ENCODE assay signal across 2 cellular contexts in the genomic region with DNA sequence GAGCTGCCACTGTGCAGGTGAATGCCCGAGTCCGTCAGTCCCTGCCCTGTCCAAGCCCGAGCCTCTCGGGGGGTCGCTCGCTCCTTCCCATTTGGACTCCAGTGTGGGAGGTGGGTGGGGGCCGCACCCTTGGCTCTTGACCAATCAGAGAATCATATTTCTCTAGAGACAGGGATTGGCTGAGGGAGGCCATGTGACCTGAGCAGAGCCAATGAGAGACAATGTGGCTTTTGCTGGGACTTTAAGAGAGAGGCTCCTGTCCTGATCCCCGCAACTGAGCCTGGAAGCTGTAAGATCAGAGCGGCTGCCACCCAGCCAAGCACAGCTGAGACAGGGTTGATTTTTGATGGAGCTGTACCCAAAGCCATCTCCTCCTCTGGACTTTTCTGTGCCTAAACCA.
TF ChIP-seq lines count a peak whose summit lies in the region.

No MANE protein-coding gene starts in this region.

TF ChIP-seq in Ishikawa, 13 proteins besides CTCF, POLR2A, EP300 and RAD21:
- TF ChIP-seq CREB1 (IDR thresholded peaks at IDR 0.05; ENCODE audit: low read depth) (no peak), FOXM1 (IDR thresholded peaks at IDR 0.05; ENCODE audit: borderline replicate concordance, low read depth) (no peak), NFIC (IDR thresholded peaks at IDR 0.05) (no peak), YY1 (IDR thresholded peaks at IDR 0.05; ENCODE audit: low read depth) (no peak), USF1 (IDR thresholded peaks at IDR 0.05) (peak; percentile 59; the same call in 1 of the 2 replicates)
- TF ChIP-seq, protein P1, sequence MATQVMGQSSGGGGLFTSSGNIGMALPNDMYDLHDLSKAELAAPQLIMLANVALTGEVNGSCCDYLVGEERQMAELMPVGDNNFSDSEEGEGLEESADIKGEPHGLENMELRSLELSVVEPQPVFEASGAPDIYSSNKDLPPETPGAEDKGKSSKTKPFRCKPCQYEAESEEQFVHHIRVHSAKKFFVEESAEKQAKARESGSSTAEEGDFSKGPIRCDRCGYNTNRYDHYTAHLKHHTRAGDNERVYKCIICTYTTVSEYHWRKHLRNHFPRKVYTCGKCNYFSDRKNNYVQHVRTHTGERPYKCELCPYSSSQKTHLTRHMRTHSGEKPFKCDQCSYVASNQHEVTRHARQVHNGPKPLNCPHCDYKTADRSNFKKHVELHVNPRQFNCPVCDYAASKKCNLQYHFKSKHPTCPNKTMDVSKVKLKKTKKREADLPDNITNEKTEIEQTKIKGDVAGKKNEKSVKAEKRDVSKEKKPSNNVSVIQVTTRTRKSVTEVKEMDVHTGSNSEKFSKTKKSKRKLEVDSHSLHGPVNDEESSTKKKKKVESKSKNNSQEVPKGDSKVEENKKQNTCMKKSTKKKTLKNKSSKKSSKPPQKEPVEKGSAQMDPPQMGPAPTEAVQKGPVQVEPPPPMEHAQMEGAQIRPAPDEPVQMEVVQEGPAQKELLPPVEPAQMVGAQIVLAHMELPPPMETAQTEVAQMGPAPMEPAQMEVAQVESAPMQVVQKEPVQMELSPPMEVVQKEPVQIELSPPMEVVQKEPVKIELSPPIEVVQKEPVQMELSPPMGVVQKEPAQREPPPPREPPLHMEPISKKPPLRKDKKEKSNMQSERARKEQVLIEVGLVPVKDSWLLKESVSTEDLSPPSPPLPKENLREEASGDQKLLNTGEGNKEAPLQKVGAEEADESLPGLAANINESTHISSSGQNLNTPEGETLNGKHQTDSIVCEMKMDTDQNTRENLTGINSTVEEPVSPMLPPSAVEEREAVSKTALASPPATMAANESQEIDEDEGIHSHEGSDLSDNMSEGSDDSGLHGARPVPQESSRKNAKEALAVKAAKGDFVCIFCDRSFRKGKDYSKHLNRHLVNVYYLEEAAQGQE (IDR thresholded peaks at IDR 0.05; ENCODE audit: low read depth), result no peak

TF ChIP-seq in H1, 55 proteins besides CTCF, POLR2A, EP300 and RAD21:
- TF ChIP-seq CHD2 (IDR thresholded peaks at IDR 0.05; ENCODE audit: low read length), result 0 out of 2 replicates have a peak, but pooled peaks have one; percentile 6
- TF ChIP-seq USF2 (IDR thresholded peaks at IDR 0.05; ENCODE audit: low read length), result peak; percentile 67
- no peak for TF ChIP-seq CREB1 (IDR thresholded peaks at IDR 0.05)
TF ChIP-seq in H1: peak in this region for 2.
